10 cellular contexts compared by ENCODE assay signal in genomic region chr5:90590-91547, GRCh38. TPM values are rescaled to one million over a fixed set of nuclear protein-coding genes. Genes with fewer than 3 reads are reported as not detected.
A peak's percentile ranks its signal among the peaks of the same experiment; 100 is the strongest.
DNase-seq lines count a peak whose midpoint lies in the region; ATAC-seq and TF ChIP-seq lines count a peak whose summit lies in the region.
"Had no signal": no experiment of that assay in that cellular context is flagged by ENCODE, and none has a peak within 500 bp of the region (broad histone marks: within the 10 kb centered on the region; RNA-seq: fewer than 3 reads in every experiment).

No MANE protein-coding gene starts in this region.

- peaks cover 19% of the 10 kb centered on the region for H3K4me1 ChIP-seq in iPS-18a (ENCODE audit: control insufficient read depth, low read depth, low read length)
- H3K4me1 ChIP-seq in upper lobe of left lung: peaks cover 0 to 15% (median 5%) of the 10 kb centered on the region in 4 donors

- H3K36me3 ChIP-seq in iPS-18a (ENCODE audit: control insufficient read depth, low read depth, low read length): peaks cover 6% of the 10 kb centered on the region
- H3K36me3 ChIP-seq in upper lobe of left lung: no peaks in the 10 kb centered on the region
- H3K36me3 ChIP-seq: heart left ventricle had no signal

- DNase-seq in activated naive CD4-positive, alpha-beta T cell treated with anti-CD3 and anti-CD28 coated beads for 36 hours: no peak
- DNase-seq in activated naive CD4-positive, alpha-beta T cell (lab: John Stamatoyannopoulos, UW): no peak
- DNase-seq in upper lobe of left lung (peak; percentile 37 to 48), KBM-7 (no peak)
- DNase-seq: NCI-H1417 treated with DMSO at 0.1 percent for 48 hours had no signal

- H3K9ac ChIP-seq in iPS-18a (ENCODE audit: low read length): peak overlapping the region; percentile 73

- H3K27me3 Mint-ChIP-seq in activated naive CD4-positive, alpha-beta T cell treated with anti-CD3 and anti-CD28 coated beads for 36 hours (ENCODE audit: low read depth): peaks cover 44% of the 10 kb centered on the region

- no peak for TF ChIP-seq CTCF in upper lobe of left lung (IDR thresholded peaks at IDR 0.05)

- WGBS in upper lobe of left lung, 2 donors: 57 to 70% methylated on average over 11 to 18 of the region's 18 CpGs

- no peaks in the 10 kb centered on the region for H3K9me3 Mint-ChIP-seq in activated naive CD4-positive, alpha-beta T cell treated with anti-CD3 and anti-CD28 coated beads for 36 hours

- peak; percentile 24 to 31 for ATAC-seq in upper lobe of left lung (ENCODE audit: low FRiP score in 2 of 2)
- ATAC-seq in HG02798 (IDR thresholded peaks at IDR 0.05; ENCODE audit: poor library complexity, unreplicated experiment): no peak
- no peak for ATAC-seq in HG02981 (IDR thresholded peaks at IDR 0.05; ENCODE audit: unreplicated experiment)

- H3K27ac Mint-ChIP-seq in activated naive CD4-positive, alpha-beta T cell treated with anti-CD3 and anti-CD28 coated beads for 36 hours: no peak overlapping the region

- H3K4me3 Mint-ChIP-seq in activated naive CD4-positive, alpha-beta T cell treated with anti-CD3 and anti-CD28 coated beads for 36 hours: peak overlapping the region; percentile 36

- H3K27ac ChIP-seq in iPS-18a (ENCODE audit: low read length) (peak overlapping the region; percentile 34), upper lobe of left lung (no peak overlapping the region)
- H3K27ac ChIP-seq: heart left ventricle had no signal

- in situ Hi-C loops in KBM-7 (cut with MboI; ENCODE audit: low pct_unique_long_range_greater_than_20kb, low sequenced_read_pairs): no loop called here

- intact Hi-C loops in activated naive CD4-positive, alpha-beta T cell treated with anti-CD3 and anti-CD28 coated beads for 36 hours (cut with micrococcal nuclease): no loop called here

- H3K27me3 ChIP-seq in iPS-18a (ENCODE audit: control insufficient read depth, insufficient read depth, low read length) (no peaks in the 10 kb centered on the region), upper lobe of left lung (peaks cover 0 to 16% (median 5%) of the 10 kb centered on the region in 4 donors)

- TF ChIP-seq POLR2A in upper lobe of left lung (IDR thresholded peaks at IDR 0.05): no peak

- CTCF ChIA-PET in activated naive CD4-positive, alpha-beta T cell treated with anti-CD3 and anti-CD28 coated beads for 36 hours (lab: Charles Lee): no interaction called here

- H3K9me3 ChIP-seq in iPS-18a (ENCODE audit: control insufficient read depth, low read depth, low read length) (no peaks in the 10 kb centered on the region), upper lobe of left lung (no peaks in the 10 kb centered on the region)

- no peak for TF ChIP-seq EP300 in upper lobe of left lung (IDR thresholded peaks at IDR 0.05)

- H3K36me3 Mint-ChIP-seq in activated naive CD4-positive, alpha-beta T cell treated with anti-CD3 and anti-CD28 coated beads for 36 hours (ENCODE audit: low read depth): no peaks in the 10 kb centered on the region

- peak overlapping the region; percentile 54 for H3K4me3 ChIP-seq in iPS-18a (ENCODE audit: low read length)
- no peak overlapping the region for H3K4me3 ChIP-seq in upper lobe of left lung

- H3K4me1 Mint-ChIP-seq in activated naive CD4-positive, alpha-beta T cell treated with anti-CD3 and anti-CD28 coated beads for 36 hours (ENCODE audit: low read depth): peaks cover 6% of the 10 kb centered on the region

TF ChIP-seq in PFSK-1, 5 proteins besides CTCF, POLR2A, EP300 and RAD21:
- TF ChIP-seq FOXP2 (optimal IDR thresholded peaks at IDR 0.05; ENCODE audit: borderline replicate concordance, extremely low read depth, extremely low read length, insufficient read depth): no peak
- no peak for TF ChIP-seq SIN3A (IDR thresholded peaks at IDR 0.05; ENCODE audit: borderline replicate concordance, insufficient read depth, low read length)
- peak; percentile 36 to 72; a peak in 1 of 4 replicates for TF ChIP-seq REST (IDR thresholded peaks at IDR 0.05; ENCODE audit: insufficient read depth in 1 of 2, low read depth in 2 of 2, low read length in 2 of 2)
- no peak for TF ChIP-seq TAF1 (IDR thresholded peaks at IDR 0.05; ENCODE audit: borderline replicate concordance, insufficient read depth, low read length)

RNA-seq across cellular contexts. Expression of gene PLEKHG4B, which starts 1.1 kb away (rescaled TPM):
- not detected for total RNA-seq in activated naive CD4-positive, alpha-beta T cell treated with anti-CD3 and anti-CD28 coated beads for 36 hours
- 0.13 TPM for polyA plus RNA-seq in PFSK-1 (2012; ENCODE audit: insufficient read length, low read depth)
- total RNA-seq in upper lobe of left lung: 1 to 10 TPM in 5 of 6 donors, under 1 TPM in 1; 0.40 to 5.9 (median 2.9) TPM
- polyA plus RNA-seq: heart left ventricle had no signal

Comparison
In these comparisons a context has a peak if more than half of its experiments do, and no peak if none do; other contexts are left out.
1. DNase-seq: peak in upper lobe of left lung (2 of 2); none in activated naive CD4-positive, alpha-beta T cell treated with anti-CD3 and anti-CD28 coated beads for 36 hours (single experiment), activated naive CD4-positive, alpha-beta T cell (0 of 4) and KBM-7 (single experiment).
2. ATAC-seq: peak in upper lobe of left lung (2 of 2); none in HG02798 (single experiment) and HG02981 (single experiment).